In the genomic region with DNA sequence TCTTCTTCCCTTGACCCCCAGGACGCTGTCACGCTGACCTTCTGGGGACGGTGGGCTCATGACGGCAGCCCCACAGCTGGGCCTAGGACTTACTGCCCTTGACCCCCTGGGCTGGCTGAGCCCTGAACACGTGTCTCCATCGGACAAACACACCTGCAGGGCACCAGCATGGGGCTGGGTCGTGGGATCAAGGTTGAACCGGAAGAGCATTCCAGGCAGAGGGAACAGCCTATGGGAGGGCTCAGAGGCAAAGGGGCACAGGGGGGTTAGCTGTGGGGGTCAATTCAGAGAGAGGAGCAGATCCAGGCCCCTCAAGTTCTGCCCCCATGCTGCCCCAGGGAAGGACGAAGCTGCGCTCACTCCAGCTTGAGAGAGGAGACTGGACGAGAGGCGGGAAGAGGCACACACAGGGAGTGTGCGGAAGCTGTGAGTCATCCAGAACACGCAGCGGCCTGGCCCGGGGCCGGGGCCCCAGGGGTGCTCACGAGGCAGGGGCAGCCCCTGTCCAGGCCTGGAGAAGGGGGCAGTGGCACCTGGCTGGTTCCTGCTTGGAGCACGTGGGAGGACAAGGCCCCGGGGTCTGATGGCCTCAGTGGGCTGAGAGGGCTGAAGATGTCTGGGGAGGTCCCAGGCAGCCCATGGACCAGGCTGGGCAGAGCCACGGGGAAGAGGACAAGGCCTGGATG, we compare ENCODE assay signal across 1 cellular context.
TF ChIP-seq lines count a peak whose summit lies in the region.

No MANE protein-coding gene starts in this region.

TF ChIP-seq in H1, 55 proteins besides CTCF, POLR2A, EP300 and RAD21:
- TF ChIP-seq, protein P1, sequence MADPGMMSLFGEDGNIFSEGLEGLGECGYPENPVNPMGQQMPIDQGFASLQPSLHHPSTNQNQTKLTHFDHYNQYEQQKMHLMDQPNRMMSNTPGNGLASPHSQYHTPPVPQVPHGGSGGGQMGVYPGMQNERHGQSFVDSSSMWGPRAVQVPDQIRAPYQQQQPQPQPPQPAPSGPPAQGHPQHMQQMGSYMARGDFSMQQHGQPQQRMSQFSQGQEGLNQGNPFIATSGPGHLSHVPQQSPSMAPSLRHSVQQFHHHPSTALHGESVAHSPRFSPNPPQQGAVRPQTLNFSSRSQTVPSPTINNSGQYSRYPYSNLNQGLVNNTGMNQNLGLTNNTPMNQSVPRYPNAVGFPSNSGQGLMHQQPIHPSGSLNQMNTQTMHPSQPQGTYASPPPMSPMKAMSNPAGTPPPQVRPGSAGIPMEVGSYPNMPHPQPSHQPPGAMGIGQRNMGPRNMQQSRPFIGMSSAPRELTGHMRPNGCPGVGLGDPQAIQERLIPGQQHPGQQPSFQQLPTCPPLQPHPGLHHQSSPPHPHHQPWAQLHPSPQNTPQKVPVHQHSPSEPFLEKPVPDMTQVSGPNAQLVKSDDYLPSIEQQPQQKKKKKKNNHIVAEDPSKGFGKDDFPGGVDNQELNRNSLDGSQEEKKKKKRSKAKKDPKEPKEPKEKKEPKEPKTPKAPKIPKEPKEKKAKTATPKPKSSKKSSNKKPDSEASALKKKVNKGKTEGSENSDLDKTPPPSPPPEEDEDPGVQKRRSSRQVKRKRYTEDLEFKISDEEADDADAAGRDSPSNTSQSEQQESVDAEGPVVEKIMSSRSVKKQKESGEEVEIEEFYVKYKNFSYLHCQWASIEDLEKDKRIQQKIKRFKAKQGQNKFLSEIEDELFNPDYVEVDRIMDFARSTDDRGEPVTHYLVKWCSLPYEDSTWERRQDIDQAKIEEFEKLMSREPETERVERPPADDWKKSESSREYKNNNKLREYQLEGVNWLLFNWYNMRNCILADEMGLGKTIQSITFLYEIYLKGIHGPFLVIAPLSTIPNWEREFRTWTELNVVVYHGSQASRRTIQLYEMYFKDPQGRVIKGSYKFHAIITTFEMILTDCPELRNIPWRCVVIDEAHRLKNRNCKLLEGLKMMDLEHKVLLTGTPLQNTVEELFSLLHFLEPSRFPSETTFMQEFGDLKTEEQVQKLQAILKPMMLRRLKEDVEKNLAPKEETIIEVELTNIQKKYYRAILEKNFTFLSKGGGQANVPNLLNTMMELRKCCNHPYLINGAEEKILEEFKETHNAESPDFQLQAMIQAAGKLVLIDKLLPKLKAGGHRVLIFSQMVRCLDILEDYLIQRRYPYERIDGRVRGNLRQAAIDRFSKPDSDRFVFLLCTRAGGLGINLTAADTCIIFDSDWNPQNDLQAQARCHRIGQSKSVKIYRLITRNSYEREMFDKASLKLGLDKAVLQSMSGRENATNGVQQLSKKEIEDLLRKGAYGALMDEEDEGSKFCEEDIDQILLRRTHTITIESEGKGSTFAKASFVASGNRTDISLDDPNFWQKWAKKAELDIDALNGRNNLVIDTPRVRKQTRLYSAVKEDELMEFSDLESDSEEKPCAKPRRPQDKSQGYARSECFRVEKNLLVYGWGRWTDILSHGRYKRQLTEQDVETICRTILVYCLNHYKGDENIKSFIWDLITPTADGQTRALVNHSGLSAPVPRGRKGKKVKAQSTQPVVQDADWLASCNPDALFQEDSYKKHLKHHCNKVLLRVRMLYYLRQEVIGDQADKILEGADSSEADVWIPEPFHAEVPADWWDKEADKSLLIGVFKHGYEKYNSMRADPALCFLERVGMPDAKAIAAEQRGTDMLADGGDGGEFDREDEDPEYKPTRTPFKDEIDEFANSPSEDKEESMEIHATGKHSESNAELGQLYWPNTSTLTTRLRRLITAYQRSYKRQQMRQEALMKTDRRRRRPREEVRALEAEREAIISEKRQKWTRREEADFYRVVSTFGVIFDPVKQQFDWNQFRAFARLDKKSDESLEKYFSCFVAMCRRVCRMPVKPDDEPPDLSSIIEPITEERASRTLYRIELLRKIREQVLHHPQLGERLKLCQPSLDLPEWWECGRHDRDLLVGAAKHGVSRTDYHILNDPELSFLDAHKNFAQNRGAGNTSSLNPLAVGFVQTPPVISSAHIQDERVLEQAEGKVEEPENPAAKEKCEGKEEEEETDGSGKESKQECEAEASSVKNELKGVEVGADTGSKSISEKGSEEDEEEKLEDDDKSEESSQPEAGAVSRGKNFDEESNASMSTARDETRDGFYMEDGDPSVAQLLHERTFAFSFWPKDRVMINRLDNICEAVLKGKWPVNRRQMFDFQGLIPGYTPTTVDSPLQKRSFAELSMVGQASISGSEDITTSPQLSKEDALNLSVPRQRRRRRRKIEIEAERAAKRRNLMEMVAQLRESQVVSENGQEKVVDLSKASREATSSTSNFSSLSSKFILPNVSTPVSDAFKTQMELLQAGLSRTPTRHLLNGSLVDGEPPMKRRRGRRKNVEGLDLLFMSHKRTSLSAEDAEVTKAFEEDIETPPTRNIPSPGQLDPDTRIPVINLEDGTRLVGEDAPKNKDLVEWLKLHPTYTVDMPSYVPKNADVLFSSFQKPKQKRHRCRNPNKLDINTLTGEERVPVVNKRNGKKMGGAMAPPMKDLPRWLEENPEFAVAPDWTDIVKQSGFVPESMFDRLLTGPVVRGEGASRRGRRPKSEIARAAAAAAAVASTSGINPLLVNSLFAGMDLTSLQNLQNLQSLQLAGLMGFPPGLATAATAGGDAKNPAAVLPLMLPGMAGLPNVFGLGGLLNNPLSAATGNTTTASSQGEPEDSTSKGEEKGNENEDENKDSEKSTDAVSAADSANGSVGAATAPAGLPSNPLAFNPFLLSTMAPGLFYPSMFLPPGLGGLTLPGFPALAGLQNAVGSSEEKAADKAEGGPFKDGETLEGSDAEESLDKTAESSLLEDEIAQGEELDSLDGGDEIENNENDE (IDR thresholded peaks at IDR 0.05; ENCODE audit: insufficient replicate concordance, low read length): no peak
